ENCODE assay signal across 20 cellular contexts in the genomic region with DNA sequence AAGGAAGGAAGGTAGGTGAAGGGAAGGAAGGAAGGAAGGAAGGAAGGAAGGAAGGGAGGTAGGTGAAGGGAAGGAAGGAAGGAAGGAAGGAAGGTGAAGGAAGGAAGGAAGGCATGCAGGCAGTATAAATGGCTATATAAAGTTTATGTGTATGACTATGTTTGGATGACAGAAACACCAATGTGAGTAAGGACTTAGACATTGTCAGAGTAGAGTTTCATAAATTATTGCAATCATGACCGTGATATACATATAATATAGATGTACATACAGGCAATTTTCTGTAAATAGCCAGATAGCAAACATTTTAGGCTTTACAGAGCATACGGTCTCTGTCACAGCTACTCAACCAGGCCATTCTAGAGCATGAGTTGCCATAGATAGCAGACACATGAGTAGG.
"Had no signal": no experiment of that assay in that cellular context is flagged by ENCODE, and none has a peak within 500 bp of the region (broad histone marks: within the 10 kb centered on the region; RNA-seq: fewer than 3 reads in every experiment).

No MANE protein-coding gene starts in this region.

- ATAC-seq: natural killer cell treated with Interleukin-12 subunit alpha and Interleukin-12 subunit beta and Interleukin-15 and Interleukin-18, amount 100 ng/mL, for 72 hours; psoas muscle had no signal

- H2AFZ ChIP-seq: hepatocyte had no signal

- H3K9me3 ChIP-seq: adrenal gland, left ventricle myocardium inferior, ovary, psoas muscle, right atrium auricular region, tibial artery had no signal

- H3K79me2 ChIP-seq: hepatocyte had no signal

- H3K4me3 ChIP-seq: adrenal gland, coronary artery, hepatocyte, left ventricle myocardium inferior, ovary, psoas muscle, right atrium auricular region, tibial artery had no signal

- H3K27me3 ChIP-seq: adrenal gland, hepatocyte, ovary, right atrium auricular region, tibial artery had no signal

- H3K4me2 ChIP-seq: hepatocyte had no signal

- H3K4me1 ChIP-seq: adrenal gland, psoas muscle, right atrium auricular region, tibial artery had no signal

- FAIRE-seq: frontal cortex, urothelium cell line had no signal

- DNase-seq: activated naive CD4-positive, alpha-beta T cell; activated T-cell treated with anti-CD3 and anti-CD28 coated beads, Interleukin-2, amount 50 U/mL, for 1 hour; adrenal gland; cerebellar nuclear complex; erythroblast; glutamatergic neuron; immature natural killer cell; left ventricle myocardium inferior; midbrain; ovary; psoas muscle; stimulated activated CD4-positive, alpha-beta T cell treated with anti-CD3 and anti-CD28 coated beads, Interleukin-12 subunit alpha, Interleukin-12 subunit beta, amount 100 ng/mL, for 4 hours; stimulated activated CD4-positive, alpha-beta T cell treated with anti-CD3 and anti-CD28 coated beads, Interleukin-4, amount 100 ng/mL, for 4 hours; tibial artery had no signal

- H3K27ac ChIP-seq: adrenal gland, coronary artery, hepatocyte, left ventricle myocardium inferior, ovary, psoas muscle, right atrium auricular region, tibial artery had no signal

- H3K36me3 ChIP-seq: adrenal gland, left ventricle myocardium inferior, ovary, right atrium auricular region, tibial artery had no signal
